15 cellular contexts compared by ENCODE assay signal in genomic region chr5:105952875-105953274, GRCh38.
DNase-seq lines count a peak whose midpoint lies in the region; ATAC-seq and TF ChIP-seq lines count a peak whose summit lies in the region.
"Had no signal": no experiment of that assay in that cellular context is flagged by ENCODE, and none has a peak within 500 bp of the region (broad histone marks: within the 10 kb centered on the region; RNA-seq: fewer than 3 reads in every experiment).

No MANE protein-coding gene starts in this region.

- no peaks in the 10 kb centered on the region for H4K20me1 ChIP-seq in smooth muscle cell (ENCODE audit: low read depth)

- H3F3A ChIP-seq in smooth muscle cell (ENCODE audit: low read depth) = peaks cover 4% of the 10 kb centered on the region

- no peaks in the 10 kb centered on the region for H3K27me3 ChIP-seq in smooth muscle cell (ENCODE audit: low read depth)
- H3K27me3 ChIP-seq: heart right ventricle, tibial artery had no signal

- peak overlapping the region; percentile 55 for H2AFZ ChIP-seq in smooth muscle cell (ENCODE audit: low read depth)

- H3K4me1 ChIP-seq in smooth muscle cell (ENCODE audit: low read depth) = no peaks in the 10 kb centered on the region
- H3K4me1 ChIP-seq: heart right ventricle, left ventricle myocardium inferior had no signal

- WGBS in smooth muscle cell (ENCODE audit: low lambda C conversion rate) = 80% methylated on average over 3 of the region's 3 CpGs

- no peak for TF ChIP-seq CTCF in smooth muscle cell (IDR thresholded peaks at IDR 0.05; ENCODE audit: borderline replicate concordance, insufficient read depth, poor library complexity, severe bottlenecking)

- H3K27ac ChIP-seq in smooth muscle cell (ENCODE audit: low read depth) = no peak overlapping the region
- H3K27ac ChIP-seq: heart right ventricle, left ventricle myocardium inferior, tibial artery, WERI-Rb-1 had no signal

- intact Hi-C loops in left colon (cut with DNase I, micrococcal nuclease) = no loop called here

- H3K4me3 ChIP-seq in smooth muscle cell = no peak overlapping the region
- H3K4me3 ChIP-seq: heart right ventricle, left ventricle myocardium inferior, tibial artery had no signal

- H3K36me3 ChIP-seq in smooth muscle cell (ENCODE audit: low read depth) = no peaks in the 10 kb centered on the region
- H3K36me3 ChIP-seq: heart right ventricle, left ventricle myocardium inferior, tibial artery, WERI-Rb-1 had no signal

- DNase-seq in NCI-H1092 treated with DMSO at 0.1 percent for 48 hours (lab: John Stamatoyannopoulos, UW) (peak; percentile 94), NCI-H2171 treated with DMSO at 0.1 percent for 48 hours (lab: John Stamatoyannopoulos, UW) (peak; percentile 92), amniotic epithelial cell (ENCODE audit: low read depth) (peak; percentile 19), smooth muscle cell (lab: John Stamatoyannopoulos, UW; ENCODE audit: unreplicated experiment) (no peak), left colon (no peak)
- no peak for DNase-seq in activated naive CD4-positive, alpha-beta T cell treated with anti-CD3 and anti-CD28 coated beads, Interleukin-2, amount 50 U/mL, for 16 hours
- DNase-seq: amniotic stem cell; CD8-positive, alpha-beta T cell; GOT3; heart right ventricle; left ventricle myocardium inferior; SIG-M5; tibial artery; WERI-Rb-1 had no signal

- ATAC-seq in left colon (no peak), HG02678 (IDR thresholded peaks at IDR 0.05; ENCODE audit: unreplicated experiment) (no peak)
- ATAC-seq: CD8-positive, alpha-beta T cell; heart right ventricle had no signal

- H3K9ac ChIP-seq in smooth muscle cell (ENCODE audit: low read depth) = no peak overlapping the region

- no peaks in the 10 kb centered on the region for H3K79me2 ChIP-seq in smooth muscle cell (ENCODE audit: low read depth)

- no peak overlapping the region for H3K4me2 ChIP-seq in smooth muscle cell

- H3K9me3 ChIP-seq in smooth muscle cell (replicated peaks; ENCODE audit: low read depth) = no peaks in the 10 kb centered on the region
- H3K9me3 ChIP-seq: tibial artery had no signal

Comparison
In these comparisons a context has a peak if more than half of its experiments do, and no peak if none do; other contexts are left out.
1. DNase-seq: peak in NCI-H1092 treated with DMSO at 0.1 percent for 48 hours (single experiment), NCI-H2171 treated with DMSO at 0.1 percent for 48 hours (single experiment) and amniotic epithelial cell (single experiment); none in smooth muscle cell (single experiment), left colon (0 of 2) and activated naive CD4-positive, alpha-beta T cell treated with anti-CD3 and anti-CD28 coated beads, Interleukin-2, amount 50 U/mL, for 16 hours (single experiment).